ENCODE assay signal across 1 cellular context in the genomic region with DNA sequence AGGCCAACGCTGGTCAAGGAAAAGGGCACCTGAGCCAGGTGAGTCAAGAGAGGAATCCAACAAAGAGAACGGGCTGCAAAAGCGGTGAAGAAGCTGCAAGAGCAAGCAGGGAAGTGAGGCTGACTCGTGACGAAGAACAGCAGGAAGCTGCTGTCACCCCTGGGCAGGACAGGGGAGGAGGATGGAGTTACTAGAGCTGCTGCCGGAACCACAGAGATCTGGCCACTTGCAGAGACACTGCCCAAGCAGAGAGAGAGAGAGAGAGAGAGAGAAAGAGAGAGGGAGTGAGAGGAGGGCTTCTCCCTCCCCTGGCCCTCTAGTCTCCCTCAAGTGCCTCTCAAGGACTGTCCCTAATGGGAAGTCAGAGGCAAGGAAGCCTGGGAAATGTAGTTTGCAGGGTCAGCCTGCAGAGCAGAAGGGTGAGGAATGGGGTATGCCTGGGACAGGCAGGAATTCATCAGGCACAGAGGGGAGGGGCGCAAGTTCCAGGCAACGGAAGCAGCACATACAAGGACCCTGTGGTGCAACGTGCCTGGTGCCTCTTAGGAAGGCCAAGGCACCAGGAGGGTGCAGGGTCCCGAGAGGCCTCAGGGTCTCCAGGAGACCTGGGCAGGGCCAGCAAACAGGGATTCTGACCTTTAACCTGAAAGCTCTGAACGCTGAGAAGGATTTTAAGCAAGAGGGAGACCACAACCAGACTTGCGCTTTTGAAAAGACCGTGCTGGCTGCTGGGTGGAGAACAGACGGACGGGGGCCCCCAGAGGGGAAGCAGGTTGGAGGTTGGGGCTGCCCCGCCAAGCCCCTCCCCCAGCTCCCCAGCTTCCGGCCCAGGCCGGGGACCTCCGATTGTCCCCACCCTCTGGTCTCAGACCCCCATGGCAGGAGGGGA.
TF ChIP-seq lines count a peak whose summit lies in the region.

No MANE protein-coding gene starts in this region.

TF ChIP-seq in K562, 482 proteins besides CTCF, POLR2A, EP300 and RAD21 (continued from another document and continues in another):
- TF ChIP-seq CHD7 (IDR thresholded peaks at IDR 0.05; ENCODE audit: low read depth, low read length) (no peak), ELF1 (tag; IDR thresholded peaks at IDR 0.05) (peak; percentile 57), SOX6 (IDR thresholded peaks at IDR 0.05) (no peak), RBM22 (IDR thresholded peaks at IDR 0.05; ENCODE audit: low read depth, low read length, poor library complexity, severe bottlenecking) (no peak), SIX5 (IDR thresholded peaks at IDR 0.05; ENCODE audit: borderline replicate concordance in 1 of 2, insufficient read depth in 1 of 2, low read depth in 1 of 2, low read length in 2 of 2) (peak; percentile 40 to 47; a peak in 2 of 4 replicates), CHCHD3 (CRISPR knock-in tag; IDR thresholded peaks at IDR 0.05) (no peak), BRD4 (IDR thresholded peaks at IDR 0.05) (no peak), RBM17 (IDR thresholded peaks at IDR 0.05; ENCODE audit: borderline replicate concordance, low read depth, low read length) (no peak), ELF4 (CRISPR knock-in tag; IDR thresholded peaks at IDR 0.05) (0 out of 2 replicates have a peak, but pooled peaks have one; percentile 23), HDAC2 (IDR thresholded peaks at IDR 0.05) (no peak), ZHX1 (conservative IDR thresholded peaks at IDR 0.05; ENCODE audit: low read length) (no peak), HCFC1 (IDR thresholded peaks at IDR 0.05; ENCODE audit: low read depth, low read length) (peak; percentile 85), RNF2 (IDR thresholded peaks at IDR 0.05) (no peak), CREM (IDR thresholded peaks at IDR 0.05; ENCODE audit: low read depth) (peak; percentile 10; the same call in 1 of the 2 replicates), ZNF668 (CRISPR knock-in tag; IDR thresholded peaks at IDR 0.05) (no peak), ZBTB9 (CRISPR knock-in tag; IDR thresholded peaks at IDR 0.05) (no peak), L3MBTL2 (IDR thresholded peaks at IDR 0.05) (no peak), ZNF586 (CRISPR knock-in tag; conservative IDR thresholded peaks at IDR 0.05) (no peak), EWSR1 (IDR thresholded peaks at IDR 0.05; ENCODE audit: borderline replicate concordance, low read depth, partially characterized antibody) (no peak), FUS (optimal IDR thresholded peaks at IDR 0.05; ENCODE audit: low read depth, low read length) (no peak), ETV1 (tag; conservative IDR thresholded peaks at IDR 0.05; ENCODE audit: low read depth) (no peak), SPI1 (IDR thresholded peaks at IDR 0.05; ENCODE audit: borderline replicate concordance, low read depth, low read length) (peak; percentile 57; the same call in 1 of the 2 replicates), MEF2D (tag; conservative IDR thresholded peaks at IDR 0.05; ENCODE audit: low read depth) (no peak), ILK (tag; IDR thresholded peaks at IDR 0.05; ENCODE audit: borderline replicate concordance, low read depth) (no peak), TCFL5 (CRISPR knock-in tag; conservative IDR thresholded peaks at IDR 0.05) (no peak), CC2D1A (IDR thresholded peaks at IDR 0.05) (no peak), POU5F1 (IDR thresholded peaks at IDR 0.05; ENCODE audit: borderline replicate concordance, low read depth, low read length, partially characterized antibody) (no peak), NR2C1 (IDR thresholded peaks at IDR 0.05) (peak; percentile 58), NR2C1 (tag; IDR thresholded peaks at IDR 0.05) (peak; percentile 68), ZNF143 (CRISPR knock-in tag; IDR thresholded peaks at IDR 0.05) (peak; percentile 76), TARDBP (IDR thresholded peaks at IDR 0.05) (no peak)
- TF ChIP-seq, protein P1, sequence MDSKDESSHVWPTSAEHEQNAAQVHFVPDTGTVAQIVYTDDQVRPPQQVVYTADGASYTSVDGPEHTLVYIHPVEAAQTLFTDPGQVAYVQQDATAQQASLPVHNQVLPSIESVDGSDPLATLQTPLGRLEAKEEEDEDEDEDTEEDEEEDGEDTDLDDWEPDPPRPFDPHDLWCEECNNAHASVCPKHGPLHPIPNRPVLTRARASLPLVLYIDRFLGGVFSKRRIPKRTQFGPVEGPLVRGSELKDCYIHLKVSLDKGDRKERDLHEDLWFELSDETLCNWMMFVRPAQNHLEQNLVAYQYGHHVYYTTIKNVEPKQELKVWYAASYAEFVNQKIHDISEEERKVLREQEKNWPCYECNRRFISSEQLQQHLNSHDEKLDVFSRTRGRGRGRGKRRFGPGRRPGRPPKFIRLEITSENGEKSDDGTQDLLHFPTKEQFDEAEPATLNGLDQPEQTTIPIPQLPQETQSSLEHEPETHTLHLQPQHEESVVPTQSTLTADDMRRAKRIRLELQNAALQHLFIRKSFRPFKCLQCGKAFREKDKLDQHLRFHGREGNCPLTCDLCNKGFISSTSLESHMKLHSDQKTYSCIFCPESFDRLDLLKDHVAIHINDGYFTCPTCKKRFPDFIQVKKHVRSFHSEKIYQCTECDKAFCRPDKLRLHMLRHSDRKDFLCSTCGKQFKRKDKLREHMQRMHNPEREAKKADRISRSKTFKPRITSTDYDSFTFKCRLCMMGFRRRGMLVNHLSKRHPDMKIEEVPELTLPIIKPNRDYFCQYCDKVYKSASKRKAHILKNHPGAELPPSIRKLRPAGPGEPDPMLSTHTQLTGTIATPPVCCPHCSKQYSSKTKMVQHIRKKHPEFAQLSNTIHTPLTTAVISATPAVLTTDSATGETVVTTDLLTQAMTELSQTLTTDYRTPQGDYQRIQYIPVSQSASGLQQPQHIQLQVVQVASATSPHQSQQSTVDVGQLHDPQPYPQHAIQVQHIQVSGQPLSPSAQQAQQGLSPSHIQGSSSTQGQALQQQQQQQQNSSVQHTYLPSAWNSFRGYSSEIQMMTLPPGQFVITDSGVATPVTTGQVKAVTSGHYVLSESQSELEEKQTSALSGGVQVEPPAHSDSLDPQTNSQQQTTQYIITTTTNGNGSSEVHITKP (IDR thresholded peaks at IDR 0.05; ENCODE audit: partially characterized antibody) = peak; percentile 12
- TF ChIP-seq, protein P2, sequence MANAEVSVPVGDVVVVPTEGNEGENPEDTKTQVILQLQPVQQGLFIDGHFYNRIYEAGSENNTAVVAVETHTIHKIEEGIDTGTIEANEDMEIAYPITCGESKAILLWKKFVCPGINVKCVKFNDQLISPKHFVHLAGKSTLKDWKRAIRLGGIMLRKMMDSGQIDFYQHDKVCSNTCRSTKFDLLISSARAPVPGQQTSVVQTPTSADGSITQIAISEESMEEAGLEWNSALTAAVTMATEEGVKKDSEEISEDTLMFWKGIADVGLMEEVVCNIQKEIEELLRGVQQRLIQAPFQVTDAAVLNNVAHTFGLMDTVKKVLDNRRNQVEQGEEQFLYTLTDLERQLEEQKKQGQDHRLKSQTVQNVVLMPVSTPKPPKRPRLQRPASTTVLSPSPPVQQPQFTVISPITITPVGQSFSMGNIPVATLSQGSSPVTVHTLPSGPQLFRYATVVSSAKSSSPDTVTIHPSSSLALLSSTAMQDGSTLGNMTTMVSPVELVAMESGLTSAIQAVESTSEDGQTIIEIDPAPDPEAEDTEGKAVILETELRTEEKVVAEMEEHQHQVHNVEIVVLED (CRISPR knock-in tag; IDR thresholded peaks at IDR 0.05) = no peak
- TF ChIP-seq, protein P3, sequence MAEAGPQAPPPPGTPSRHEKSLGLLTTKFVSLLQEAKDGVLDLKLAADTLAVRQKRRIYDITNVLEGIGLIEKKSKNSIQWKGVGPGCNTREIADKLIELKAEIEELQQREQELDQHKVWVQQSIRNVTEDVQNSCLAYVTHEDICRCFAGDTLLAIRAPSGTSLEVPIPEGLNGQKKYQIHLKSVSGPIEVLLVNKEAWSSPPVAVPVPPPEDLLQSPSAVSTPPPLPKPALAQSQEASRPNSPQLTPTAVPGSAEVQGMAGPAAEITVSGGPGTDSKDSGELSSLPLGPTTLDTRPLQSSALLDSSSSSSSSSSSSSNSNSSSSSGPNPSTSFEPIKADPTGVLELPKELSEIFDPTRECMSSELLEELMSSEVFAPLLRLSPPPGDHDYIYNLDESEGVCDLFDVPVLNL (CRISPR knock-in tag; IDR thresholded peaks at IDR 0.05; ENCODE audit: low read depth) = no peak
